8 cellular contexts compared by ENCODE assay signal in genomic region chr17:60524463-60525346, GRCh38. TPM values are rescaled to one million over a fixed set of nuclear protein-coding genes. Genes with fewer than 3 reads are reported as not detected.
A peak's percentile ranks its signal among the peaks of the same experiment; 100 is the strongest.
DNase-seq lines count a peak whose midpoint lies in the region; ATAC-seq, FAIRE-seq and TF ChIP-seq lines count a peak whose summit lies in the region.

No MANE protein-coding gene starts in this region.

- no peaks in the 10 kb centered on the region for H3K9me3 Mint-ChIP-seq in activated naive CD8-positive, alpha-beta T cell treated with anti-CD3 and anti-CD28 coated beads, Interleukin-2, amount 10 ng/mL, durations not matched to agents 7 days and 5 days
- no peaks in the 10 kb centered on the region for H3K9me3 Mint-ChIP-seq in stimulated activated memory B cell treated with anti-CD40 and anti-IgM and Interleukin-4, amounts not matched to agents 10 μg/mL and 1 μg/mL and 100 μg/mL, for 72 hours

- peak overlapping the region; percentile 89 for H3K9ac ChIP-seq in BLaER1
- H3K9ac ChIP-seq in keratinocyte (ENCODE audit: control insufficient read depth, extremely low read depth, insufficient read depth, low read length): peak overlapping the region; percentile 85

- H3K9me1 ChIP-seq in keratinocyte (ENCODE audit: control insufficient read depth, extremely low read depth, insufficient read depth, low read length): peaks cover 10% of the 10 kb centered on the region

- dilution Hi-C loops in keratinocyte (cut with MboI; ENCODE audit: extremely low pct_ligation_motif_present, low sequenced_read_pairs): no loop called here

- peak overlapping the region; percentile 98 for H3K4me3 Mint-ChIP-seq in activated naive CD8-positive, alpha-beta T cell treated with anti-CD3 and anti-CD28 coated beads, Interleukin-2, amount 10 ng/mL, durations not matched to agents 7 days and 5 days
- peak overlapping the region; percentile 96 for H3K4me3 Mint-ChIP-seq in stimulated activated memory B cell treated with anti-CD40 and anti-IgM and Interleukin-4, amounts not matched to agents 10 μg/mL and 1 μg/mL and 100 μg/mL, for 72 hours

- ATAC-seq in activated naive CD8-positive, alpha-beta T cell treated with anti-CD3 and anti-CD28 coated beads, Interleukin-2, amount 10 ng/mL, durations not matched to agents 7 days and 5 days (ENCODE audit: low read depth): no peak
- ATAC-seq in stimulated activated memory B cell treated with anti-CD40 and anti-IgM and Interleukin-4, amounts not matched to agents 10 μg/mL and 1 μg/mL and 100 μg/mL, for 72 hours: no peak
- no peak for ATAC-seq in HG03378 (IDR thresholded peaks at IDR 0.05; ENCODE audit: unreplicated experiment)

- H3K27ac ChIP-seq in BLaER1 (peak overlapping the region; percentile 91), HL-60 (replicated peaks) (peak overlapping the region; percentile 96), keratinocyte (ENCODE audit: control insufficient read depth, insufficient read depth, low read length) (peak overlapping the region; percentile 85)

- TF ChIP-seq CTCF in HL-60 (IDR thresholded peaks at IDR 0.05; ENCODE audit: insufficient read depth, low read length) (no peak), keratinocyte (optimal IDR thresholded peaks at IDR 0.05 in 1 of 3, IDR thresholded peaks at IDR 0.05 in 1 of 3, conservative IDR thresholded peaks at IDR 0.05 in 1 of 3; ENCODE audit: extremely low read depth in 1 of 3, insufficient read depth in 2 of 3, low read length in 3 of 3) (no peak)

- H3K36me3 ChIP-seq in BLaER1 (peaks cover 45% of the 10 kb centered on the region), keratinocyte (ENCODE audit: control insufficient read depth in 2 of 2, extremely low read depth in 1 of 2, insufficient read depth in 2 of 2, low read length in 2 of 2) (peaks cover 3 to 5% of the 10 kb centered on the region in 2 experiments)

- H2AFZ ChIP-seq in keratinocyte (ENCODE audit: control insufficient read depth, low read length): peak overlapping the region; percentile 89

- H4K20me1 ChIP-seq in BLaER1 (peaks cover 60% of the 10 kb centered on the region), keratinocyte (ENCODE audit: control insufficient read depth, extremely low read depth, insufficient read depth, low read length) (no peaks in the 10 kb centered on the region)

- H3K4me2 ChIP-seq in BLaER1: peak overlapping the region; percentile 91
- peak overlapping the region; percentile 91 for H3K4me2 ChIP-seq in keratinocyte (ENCODE audit: control insufficient read depth, extremely low read depth, insufficient read depth, low read depth, low read length)

- DNase-seq in HL-60 (ENCODE audit: low read depth in 1 of 2, low spot score in 1 of 2) (peak in 1 of 2 experiments; percentile 3), keratinocyte (ENCODE audit: low read depth, low spot score) (no peak), HuH-7 (ENCODE audit: low spot score) (no peak), HTR-8/SVneo (ENCODE audit: insufficient read length, low spot score) (no peak)
- no peak for DNase-seq in activated naive CD8-positive, alpha-beta T cell treated with anti-CD3 and anti-CD28 coated beads, Interleukin-2, amount 10 ng/mL, durations not matched to agents 7 days and 5 days

- POLR2A ChIA-PET in activated naive CD8-positive, alpha-beta T cell treated with anti-CD3 and anti-CD28 coated beads, Interleukin-2, amount 10 ng/mL, durations not matched to agents 7 days and 5 days (lab: Charles Lee): interaction anchor here (0.7 to 1.7 kb wide), 2 partner anchors 75 to 136 kb away, joined by 5 to 7 read pairs; partner anchors contain the start of gene PPM1D

- H3K4me3 ChIP-seq in BLaER1 (peak overlapping the region; percentile 95), HL-60 (replicated peaks; ENCODE audit: insufficient read depth, low read length) (peak overlapping the region; percentile 86), keratinocyte (ENCODE audit: control insufficient read depth in 2 of 3, extremely low read depth in 1 of 3, insufficient read depth in 2 of 3, low read depth in 1 of 3, low read length in 3 of 3) (peak overlapping the region; percentile 88 to 96 (median 96))

- H3K79me2 ChIP-seq in keratinocyte (ENCODE audit: control insufficient read depth, insufficient read depth, low read length): peaks cover 59% of the 10 kb centered on the region

- no peak for FAIRE-seq in keratinocyte (lab: Jason Lieb, UNC)
- FAIRE-seq in HTR-8/SVneo (lab: Jason Lieb, UNC): no peak

- no peaks in the 10 kb centered on the region for H3K27me3 Mint-ChIP-seq in activated naive CD8-positive, alpha-beta T cell treated with anti-CD3 and anti-CD28 coated beads, Interleukin-2, amount 10 ng/mL, durations not matched to agents 7 days and 5 days
- no peaks in the 10 kb centered on the region for H3K27me3 Mint-ChIP-seq in stimulated activated memory B cell treated with anti-CD40 and anti-IgM and Interleukin-4, amounts not matched to agents 10 μg/mL and 1 μg/mL and 100 μg/mL, for 72 hours

- H3K27ac Mint-ChIP-seq in activated naive CD8-positive, alpha-beta T cell treated with anti-CD3 and anti-CD28 coated beads, Interleukin-2, amount 10 ng/mL, durations not matched to agents 7 days and 5 days: peak overlapping the region; percentile 96
- peak overlapping the region; percentile 98 for H3K27ac Mint-ChIP-seq in stimulated activated memory B cell treated with anti-CD40 and anti-IgM and Interleukin-4, amounts not matched to agents 10 μg/mL and 1 μg/mL and 100 μg/mL, for 72 hours

- peaks cover 28% of the 10 kb centered on the region for H3K4me1 Mint-ChIP-seq in activated naive CD8-positive, alpha-beta T cell treated with anti-CD3 and anti-CD28 coated beads, Interleukin-2, amount 10 ng/mL, durations not matched to agents 7 days and 5 days
- H3K4me1 Mint-ChIP-seq in stimulated activated memory B cell treated with anti-CD40 and anti-IgM and Interleukin-4, amounts not matched to agents 10 μg/mL and 1 μg/mL and 100 μg/mL, for 72 hours: peaks cover 45% of the 10 kb centered on the region

- H3K4me1 ChIP-seq in BLaER1 (peaks cover 25% of the 10 kb centered on the region), keratinocyte (ENCODE audit: control insufficient read depth, extremely low read depth, insufficient read depth, low read length) (peaks cover 12% of the 10 kb centered on the region)

- H3K27me3 ChIP-seq in BLaER1 (no peaks in the 10 kb centered on the region), HL-60 (ENCODE audit: insufficient read depth, poor library complexity, severe bottlenecking) (no peaks in the 10 kb centered on the region), keratinocyte (ENCODE audit: control insufficient read depth, extremely low read depth, insufficient read depth, low read length) (no peaks in the 10 kb centered on the region)

- H3K9me3 ChIP-seq in BLaER1 (peaks cover 21% of the 10 kb centered on the region), keratinocyte (ENCODE audit: control insufficient read depth, low read depth, low read length) (no peaks in the 10 kb centered on the region)

- H3K36me3 Mint-ChIP-seq in activated naive CD8-positive, alpha-beta T cell treated with anti-CD3 and anti-CD28 coated beads, Interleukin-2, amount 10 ng/mL, durations not matched to agents 7 days and 5 days: peaks cover 6% of the 10 kb centered on the region
- peaks cover 6% of the 10 kb centered on the region for H3K36me3 Mint-ChIP-seq in stimulated activated memory B cell treated with anti-CD40 and anti-IgM and Interleukin-4, amounts not matched to agents 10 μg/mL and 1 μg/mL and 100 μg/mL, for 72 hours

RNA-seq across cellular contexts. Expression of gene APPBP2, which starts 1.3 kb away (rescaled TPM):
- 10 to 100 TPM; 29.8 to 32.9 TPM for total RNA-seq in activated naive CD8-positive, alpha-beta T cell treated with anti-CD3 and anti-CD28 coated beads, Interleukin-2, amount 10 ng/mL, durations not matched to agents 7 days and 5 days
- polyA plus RNA-seq in keratinocyte: 11.5 to 21.1 TPM (median 13.8 TPM) in 3 replicates
- polyA plus RNA-seq in keratinocyte (2011; ENCODE audit: low read depth): 11.6 TPM
- polyA plus RNA-seq in keratinocyte (2011; cell fraction: cytosol; rRNA removed): 5.9 and 14.1 TPM in 2 replicates
- polyA plus RNA-seq in keratinocyte (2011; cell fraction: nucleus; rRNA removed): 10.3 and 14.2 TPM in 2 replicates
- 11.4 and 14.4 TPM in 2 replicates for polyA plus RNA-seq in keratinocyte (2012; ENCODE audit: low replicate concordance)
- 6.5 to 39.9 TPM (median 19.9 TPM) in 3 replicates for polyA minus RNA-seq in keratinocyte
- polyA minus RNA-seq in keratinocyte (2011; cell fraction: cytosol; rRNA and poly(A)+ RNA removed): 11.5 TPM
- polyA minus RNA-seq in keratinocyte (2011; cell fraction: nucleus; rRNA and poly(A)+ RNA removed): 12.8 and 30.4 TPM in 2 replicates
